Comparison of ENCODE assay signal across 14 cellular contexts in genomic region chr2:101238930-101239759, GRCh38. TPM values are rescaled to one million over a fixed set of nuclear protein-coding genes. Genes with fewer than 3 reads are reported as not detected.
A peak's percentile ranks its signal among the peaks of the same experiment; 100 is the strongest.
DNase-seq lines count a peak whose midpoint lies in the region; ATAC-seq and TF ChIP-seq lines count a peak whose summit lies in the region.
"Had no signal": no experiment of that assay in that cellular context is flagged by ENCODE, and none has a peak within 500 bp of the region (broad histone marks: within the 10 kb centered on the region; RNA-seq: fewer than 3 reads in every experiment).

No MANE protein-coding gene starts in this region.

- no peaks in the 10 kb centered on the region for H3K27me3 ChIP-seq in BE2C
- H3K27me3 ChIP-seq: breast epithelium, esophagus squamous epithelium had no signal

- no peaks in the 10 kb centered on the region for H3K9me3 ChIP-seq in BE2C
- H3K9me3 ChIP-seq: esophagus squamous epithelium had no signal

- no peak for ATAC-seq in esophagus mucosa
- no peak for ATAC-seq in GM18861 (IDR thresholded peaks at IDR 0.05; ENCODE audit: unreplicated experiment)

- no peak overlapping the region for H3K4me3 ChIP-seq in BE2C (ENCODE audit: low read depth, low read length)
- H3K4me3 ChIP-seq: breast epithelium, esophagus squamous epithelium had no signal

- H3K36me3 ChIP-seq in BE2C, result no peaks in the 10 kb centered on the region
- H3K36me3 ChIP-seq: breast epithelium, esophagus squamous epithelium had no signal

- peaks cover 45% of the 10 kb centered on the region for H3K4me1 Mint-ChIP-seq in nephron

- peak overlapping the region; percentile 55 for H3K27ac ChIP-seq in epithelial cell of prostate

- peak overlapping the region; percentile 97 to 99 (median 98) for H3K27ac Mint-ChIP-seq in nephron
- H3K27ac Mint-ChIP-seq: activated CD4-positive, alpha-beta memory T cell treated with anti-CD3 and anti-CD28 coated beads for 36 hours; naive B cell had no signal

- H3K27me3 Mint-ChIP-seq in nephron (ENCODE audit: low read depth), result no peaks in the 10 kb centered on the region
- H3K27me3 Mint-ChIP-seq: activated CD4-positive, alpha-beta memory T cell treated with anti-CD3 and anti-CD28 coated beads for 36 hours had no signal

- peaks cover 4% of the 10 kb centered on the region for H3K9me3 Mint-ChIP-seq in nephron

- peak overlapping the region in 2 of 3 experiments; percentile 31 to 58 for H3K4me3 Mint-ChIP-seq in nephron
- H3K4me3 Mint-ChIP-seq: activated CD4-positive, alpha-beta memory T cell treated with anti-CD3 and anti-CD28 coated beads for 36 hours had no signal

- DNase-seq in DMS53 (lab: John Stamatoyannopoulos, UW), result peak; percentile 100
- DNase-seq in NCI-H526 treated with DMSO at 0.1 percent for 48 hours (lab: John Stamatoyannopoulos, UW), result peak; percentile 66
- DNase-seq in epithelial cell of prostate (ENCODE audit: low read depth, low spot score), result no peak
- DNase-seq in 8988T, result no peak
- DNase-seq in BE2C, result no peak
- DNase-seq: activated CD4-positive, alpha-beta memory T cell treated with anti-CD3 and anti-CD28 coated beads for 36 hours; C1 segment of cervical spinal cord; esophagus squamous epithelium; Karpas-422; naive B cell had no signal

- peaks cover 4% of the 10 kb centered on the region for H3K36me3 Mint-ChIP-seq in nephron (ENCODE audit: low read depth)
- H3K36me3 Mint-ChIP-seq: activated CD4-positive, alpha-beta memory T cell treated with anti-CD3 and anti-CD28 coated beads for 36 hours had no signal

- TF ChIP-seq CTCF in nephron (IDR thresholded peaks at IDR 0.05; ENCODE audit: unreplicated experiment in 3 of 3) (no peak), BE2C (IDR thresholded peaks at IDR 0.05; ENCODE audit: low read depth, low read length) (no peak)

- no peaks in the 10 kb centered on the region for H3K4me1 ChIP-seq in BE2C
- H3K4me1 ChIP-seq: breast epithelium had no signal

RNA-seq across cellular contexts. Expression of gene CNOT11, which starts 13.5 kb away (rescaled TPM):
- total RNA-seq in esophagus mucosa, result 50.0 TPM
- 17.6 TPM for polyA plus RNA-seq in BE2C (2012; ENCODE audit: insufficient read depth, insufficient read length, low read depth)

Comparison
In these comparisons a context has a peak if more than half of its experiments do, and no peak if none do; other contexts are left out.
1. DNase-seq: peak in DMS53 (single experiment) and NCI-H526 treated with DMSO at 0.1 percent for 48 hours (single experiment); none in epithelial cell of prostate (single experiment), 8988T (single experiment) and BE2C (single experiment).